Comparison of ENCODE assay signal across 19 cellular contexts in the genomic region with DNA sequence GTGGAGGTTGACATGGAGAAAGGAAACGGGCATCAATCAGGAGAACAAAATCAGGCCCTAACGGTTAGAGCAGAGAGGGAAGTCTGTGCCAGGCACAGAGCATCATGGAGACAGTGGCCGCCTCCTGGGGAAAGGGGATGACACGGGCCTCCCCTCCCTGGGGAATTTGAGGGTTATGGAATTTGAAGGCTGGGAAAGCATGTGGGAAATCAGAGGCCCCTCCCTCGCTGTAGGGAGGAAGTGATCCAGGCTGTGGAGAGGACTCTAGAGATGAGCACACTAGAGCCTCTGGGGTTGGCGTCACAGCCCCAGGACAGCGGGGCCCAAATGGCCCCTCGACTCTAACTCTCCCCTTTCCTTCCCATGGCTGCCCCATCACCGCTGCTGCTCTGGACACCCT. TPM values are rescaled to one million over a fixed set of nuclear protein-coding genes. Genes with fewer than 3 reads are reported as not detected.
DNase-seq lines count a peak whose midpoint lies in the region; ATAC-seq and TF ChIP-seq lines count a peak whose summit lies in the region.
"Had no signal": no experiment of that assay in that cellular context is flagged by ENCODE, and none has a peak within 500 bp of the region (broad histone marks: within the 10 kb centered on the region; RNA-seq: fewer than 3 reads in every experiment).

No MANE protein-coding gene starts in this region.

- H3K27me3 ChIP-seq in H7 (ENCODE audit: control insufficient read depth, insufficient read depth, low read length), result no peaks in the 10 kb centered on the region
- H3K27me3 ChIP-seq in SJCRH30, result no peaks in the 10 kb centered on the region
- no peaks in the 10 kb centered on the region for H3K27me3 ChIP-seq in iPS-20b (ENCODE audit: insufficient read depth, low read length)
- no peaks in the 10 kb centered on the region for H3K27me3 ChIP-seq in spleen (replicated peaks in 1 of 7)

- H3K4me1 ChIP-seq in SJCRH30 (peaks cover 11% of the 10 kb centered on the region; the same call in 1 of the 2 replicates), iPS-20b (ENCODE audit: insufficient read depth, low read length) (peaks cover 11% of the 10 kb centered on the region; the same call in 1 of the 2 replicates), spleen (no peaks in the 10 kb centered on the region)

- ATAC-seq in T-cell (replicated peaks in 1 of 4), result no peak
- ATAC-seq: HCT116, HepG2 had no signal

- DNase-seq in H7 (peak; percentile 72), SJCRH30 (peak; percentile 23 to 28), spleen (peak; percentile 8), nephron progenitor cell (no peak), T-cell (no peak), HuH-7 (ENCODE audit: low spot score) (no peak)
- no peak for DNase-seq in activated CD4-positive, alpha-beta memory T cell treated with anti-CD3 and anti-CD28 coated beads for 36 hours
- DNase-seq: Caco-2; CD8-positive, alpha-beta memory T cell; DMS53; GF-D8; GM23248 had no signal

- intact Hi-C loops in spleen (cut with DNase I; ENCODE audit: low total_unique reads), result no loop called here
- intact Hi-C loops in activated CD4-positive, alpha-beta memory T cell treated with anti-CD3 and anti-CD28 coated beads for 36 hours (cut with micrococcal nuclease), result no loop called here

- no peaks in the 10 kb centered on the region for H3K9me3 ChIP-seq in SJCRH30 (replicated peaks)
- no peaks in the 10 kb centered on the region for H3K9me3 ChIP-seq in iPS-20b (ENCODE audit: insufficient read depth, low read depth, low read length)
- no peaks in the 10 kb centered on the region for H3K9me3 ChIP-seq in spleen
- H3K9me3 ChIP-seq: Caco-2 had no signal

- H3K27me3 Mint-ChIP-seq in nephron progenitor cell (ENCODE audit: low read depth, poor library complexity) (peaks cover 7% of the 10 kb centered on the region), T-cell (no peaks in the 10 kb centered on the region)
- H3K27me3 Mint-ChIP-seq in activated CD4-positive, alpha-beta memory T cell treated with anti-CD3 and anti-CD28 coated beads for 36 hours, result no peaks in the 10 kb centered on the region
- H3K27me3 Mint-ChIP-seq: CD8-positive, alpha-beta memory T cell had no signal

- 66 to 91% (median 85%) methylated on average over 9 of the region's 9 CpGs for WGBS in spleen, 5 donors

- CTCF ChIA-PET in T-cell (lab: Charles Lee), result no interaction called here
- CTCF ChIA-PET in activated CD4-positive, alpha-beta memory T cell treated with anti-CD3 and anti-CD28 coated beads for 36 hours (lab: Charles Lee), result no interaction called here

- TF ChIP-seq CTCF in spleen (IDR thresholded peaks at IDR 0.05 in 8 of 11, conservative IDR thresholded peaks at IDR 0.05 in 3 of 11) (no peak), nephron progenitor cell (IDR thresholded peaks at IDR 0.05) (no peak)

- H3K27ac Mint-ChIP-seq in nephron progenitor cell (no peak overlapping the region), T-cell (no peak overlapping the region)
- H3K27ac Mint-ChIP-seq in activated CD4-positive, alpha-beta memory T cell treated with anti-CD3 and anti-CD28 coated beads for 36 hours, result no peak overlapping the region

- no peaks in the 10 kb centered on the region for H3K4me1 Mint-ChIP-seq in nephron progenitor cell
- peaks cover 0 to 6% (median 0%) of the 10 kb centered on the region in 3 donors for H3K4me1 Mint-ChIP-seq in T-cell
- H3K4me1 Mint-ChIP-seq in activated CD4-positive, alpha-beta memory T cell treated with anti-CD3 and anti-CD28 coated beads for 36 hours (ENCODE audit: low read depth), result no peaks in the 10 kb centered on the region
- H3K4me1 Mint-ChIP-seq: CD14-positive monocyte; CD8-positive, alpha-beta memory T cell had no signal

- H3K27ac ChIP-seq in SJCRH30, result no peak overlapping the region
- no peak overlapping the region for H3K27ac ChIP-seq in iPS-20b (ENCODE audit: low read length)
- no peak overlapping the region for H3K27ac ChIP-seq in spleen
- H3K27ac ChIP-seq: GM23248 had no signal

- H3K4me3 ChIP-seq in H7 (ENCODE audit: insufficient read depth, low read depth, low read length) (no peak overlapping the region), SJCRH30 (no peak overlapping the region), iPS-20b (ENCODE audit: low read length) (peak overlapping the region; percentile 2; the same call in 1 of the 2 replicates), spleen (no peak overlapping the region)
- H3K4me3 ChIP-seq: GM23248 had no signal

- POLR2A ChIA-PET in T-cell (lab: Charles Lee), result no interaction called here
- POLR2A ChIA-PET in activated CD4-positive, alpha-beta memory T cell treated with anti-CD3 and anti-CD28 coated beads for 36 hours (lab: Charles Lee), result no interaction called here

- no peak for TF ChIP-seq POLR2A in spleen (IDR thresholded peaks at IDR 0.05)

- peak overlapping the region; percentile 2; the same call in 1 of the 2 replicates for H3K9ac ChIP-seq in iPS-20b (ENCODE audit: low read depth, low read length)
- H3K9ac ChIP-seq: GM23248 had no signal

- H3K4me3 Mint-ChIP-seq in nephron progenitor cell (no peak overlapping the region), T-cell (no peak overlapping the region)
- no peak overlapping the region for H3K4me3 Mint-ChIP-seq in activated CD4-positive, alpha-beta memory T cell treated with anti-CD3 and anti-CD28 coated beads for 36 hours
- H3K4me3 Mint-ChIP-seq: CD14-positive monocyte; CD8-positive, alpha-beta memory T cell had no signal

- H3K36me3 Mint-ChIP-seq in nephron progenitor cell (ENCODE audit: low read depth) (peaks cover 42% of the 10 kb centered on the region), T-cell (peaks cover 39% of the 10 kb centered on the region)
- peaks cover 2% of the 10 kb centered on the region for H3K36me3 Mint-ChIP-seq in activated CD4-positive, alpha-beta memory T cell treated with anti-CD3 and anti-CD28 coated beads for 36 hours
- H3K36me3 Mint-ChIP-seq: CD14-positive monocyte had no signal

- H3K36me3 ChIP-seq in H7 (replicated peaks; ENCODE audit: control insufficient read depth, insufficient read depth, low read length), result no peaks in the 10 kb centered on the region; the same call in none of the 2 replicates
- H3K36me3 ChIP-seq in SJCRH30, result no peaks in the 10 kb centered on the region
- no peaks in the 10 kb centered on the region; the same call in 1 of the 2 replicates for H3K36me3 ChIP-seq in iPS-20b (ENCODE audit: insufficient read depth, low read depth, low read length)
- H3K36me3 ChIP-seq in spleen, result no peaks in the 10 kb centered on the region

- peaks cover 24% of the 10 kb centered on the region for H3K9me3 Mint-ChIP-seq in nephron progenitor cell
- no peaks in the 10 kb centered on the region for H3K9me3 Mint-ChIP-seq in T-cell
- no peaks in the 10 kb centered on the region for H3K9me3 Mint-ChIP-seq in activated CD4-positive, alpha-beta memory T cell treated with anti-CD3 and anti-CD28 coated beads for 36 hours
- H3K9me3 Mint-ChIP-seq: CD8-positive, alpha-beta memory T cell had no signal

RNA-seq across cellular contexts. Expression of gene PROP1, which starts 36.7 kb away (rescaled TPM):
- not detected in 2 replicates for total RNA-seq in H7 (2014; rRNA removed; shearing (Covaris generic))
- total RNA-seq in SJCRH30 (2014; rRNA removed; shearing (Covaris generic)), result 0.28 and 0.84 TPM in 2 replicates
- total RNA-seq in spleen (not detected), T-cell (not detected)
- polyA plus RNA-seq in spleen, result not detected
- total RNA-seq in activated CD4-positive, alpha-beta memory T cell treated with anti-CD3 and anti-CD28 coated beads for 36 hours, result not detected
- total RNA-seq: A673; Caco-2; CD8-positive, alpha-beta memory T cell; GM23248; HepG2; HT-29 had no signal
- polyA plus RNA-seq: BJ; CD14-positive monocyte; CD8-positive, alpha-beta memory T cell; GM23248; HepG2 had no signal

Comparison
In these comparisons a context has a peak if more than half of its experiments do, and no peak if none do; other contexts are left out.
1. DNase-seq: peak in H7 (single experiment), SJCRH30 (2 of 2) and spleen (single experiment); none in nephron progenitor cell (single experiment), T-cell (0 of 34), activated CD4-positive, alpha-beta memory T cell treated with anti-CD3 and anti-CD28 coated beads for 36 hours (single experiment) and HuH-7 (single experiment).